Comparison of ENCODE assay signal across 1 cellular context in genomic region chr5:33994845-33995244, GRCh38.
TF ChIP-seq lines count a peak whose summit lies in the region.

No MANE protein-coding gene starts in this region.

TF ChIP-seq in GM12878, 131 proteins besides CTCF, POLR2A, EP300 and RAD21:
- TF ChIP-seq RFX5 (IDR thresholded peaks at IDR 0.05; ENCODE audit: low read depth, low read length) (no peak), ZNF622 (IDR thresholded peaks at IDR 0.05) (no peak), ZBTB33 (IDR thresholded peaks at IDR 0.05) (no peak), BMI1 (IDR thresholded peaks at IDR 0.05; ENCODE audit: borderline replicate concordance) (no peak), RUNX3 (IDR thresholded peaks at IDR 0.05; ENCODE audit: low read length) (0 out of 2 replicates have a peak, but pooled peaks have one; percentile 10)
